1 cellular context compared by ENCODE assay signal in the genomic region with DNA sequence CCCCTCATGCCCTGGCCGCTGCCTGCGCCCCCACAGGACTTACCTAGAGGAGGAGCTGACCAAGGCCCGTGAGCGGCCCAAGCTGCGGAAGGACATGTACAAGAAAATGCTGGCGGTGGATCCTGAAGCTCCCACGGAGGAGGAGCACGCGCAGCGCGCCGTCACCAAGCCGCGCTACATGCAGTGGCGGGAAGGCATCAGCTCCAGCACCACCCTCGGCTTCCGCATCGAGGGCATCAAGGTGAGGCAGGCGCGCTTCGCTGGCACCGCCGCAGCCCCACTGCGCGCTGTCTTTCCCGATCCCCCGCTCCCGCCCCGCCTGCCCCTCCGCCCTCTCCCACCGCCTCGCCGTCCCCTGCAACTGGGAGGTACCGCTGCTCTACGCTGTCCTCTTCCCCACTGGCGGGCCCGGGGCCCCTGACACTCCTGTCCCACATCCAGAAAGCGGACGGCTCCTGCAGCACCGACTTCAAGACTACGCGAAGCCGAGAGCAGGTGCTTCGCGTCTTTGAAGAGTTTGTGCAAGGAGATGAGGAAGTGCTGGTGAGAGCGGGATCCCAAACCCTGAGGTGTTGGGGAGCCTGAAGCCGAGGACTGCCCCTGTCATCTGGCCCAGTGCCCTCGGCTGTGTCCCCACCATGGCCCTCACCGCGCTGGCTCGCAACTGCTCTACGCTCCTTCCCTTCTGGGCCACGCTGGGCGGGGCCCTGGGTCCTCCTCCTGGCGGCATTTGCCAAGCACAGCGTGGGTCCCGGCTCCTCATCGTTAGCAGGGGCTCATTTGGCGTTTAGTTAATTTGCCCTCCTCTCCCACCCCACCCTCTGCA.
TF ChIP-seq lines count a peak whose summit lies in the region.

No MANE protein-coding gene starts in this region.

TF ChIP-seq in H1, 55 proteins besides CTCF, POLR2A, EP300 and RAD21:
- TF ChIP-seq, protein P1, sequence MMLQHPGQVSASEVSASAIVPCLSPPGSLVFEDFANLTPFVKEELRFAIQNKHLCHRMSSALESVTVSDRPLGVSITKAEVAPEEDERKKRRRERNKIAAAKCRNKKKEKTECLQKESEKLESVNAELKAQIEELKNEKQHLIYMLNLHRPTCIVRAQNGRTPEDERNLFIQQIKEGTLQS (IDR thresholded peaks at IDR 0.05; ENCODE audit: insufficient read depth, low read depth, low read length): no peak
- TF ChIP-seq YY1 (IDR thresholded peaks at IDR 0.05; ENCODE audit: low read depth, low read length) (no peak), ASH2L (IDR thresholded peaks at IDR 0.05; ENCODE audit: low read length) (no peak), POLR2AphosphoS5 (IDR thresholded peaks at IDR 0.05; ENCODE audit: low read depth, low read length) (no peak), TAF1 (IDR thresholded peaks at IDR 0.05; ENCODE audit: low read depth, low read length) (no peak), SRF (IDR thresholded peaks at IDR 0.05; ENCODE audit: low read depth, low read length) (no peak), CHD1 (IDR thresholded peaks at IDR 0.05; ENCODE audit: low read depth, low read length) (no peak), RFX5 (IDR thresholded peaks at IDR 0.05; ENCODE audit: borderline replicate concordance, low read depth, low read length) (no peak), CHD2 (IDR thresholded peaks at IDR 0.05; ENCODE audit: low read length) (no peak), TEAD4 (IDR thresholded peaks at IDR 0.05; ENCODE audit: low read depth, low read length) (no peak), JUND (IDR thresholded peaks at IDR 0.05; ENCODE audit: low read length) (no peak), ZNF274 (IDR thresholded peaks at IDR 0.05; ENCODE audit: borderline replicate concordance, extremely low read depth, low read length) (no peak), SP4 (IDR thresholded peaks at IDR 0.05; ENCODE audit: low read length) (no peak), EZH2 (IDR thresholded peaks at IDR 0.05; ENCODE audit: low read depth, low read length, severe bottlenecking) (peak; percentile 95), TCF12 (IDR thresholded peaks at IDR 0.05; ENCODE audit: low read depth, low read length) (no peak), TBP (IDR thresholded peaks at IDR 0.05; ENCODE audit: low read depth, low read length) (no peak), NANOG (IDR thresholded peaks at IDR 0.05; ENCODE audit: insufficient read depth, low read depth, low read length, poor library complexity, severe bottlenecking) (no peak), NRF1 (IDR thresholded peaks at IDR 0.05; ENCODE audit: low read depth, low read length) (no peak), EGR1 (IDR thresholded peaks at IDR 0.05; ENCODE audit: borderline replicate concordance, low read depth, low read length) (no peak), HDAC6 (IDR thresholded peaks at IDR 0.05; ENCODE audit: low read depth, low read length) (no peak), CEBPB (IDR thresholded peaks at IDR 0.05; ENCODE audit: low read depth, low read length) (no peak), CBX8 (IDR thresholded peaks at IDR 0.05; ENCODE audit: borderline replicate concordance, low read depth, low read length) (no peak), MAFK (IDR thresholded peaks at IDR 0.05; ENCODE audit: low read depth, low read length) (no peak), CTBP2 (IDR thresholded peaks at IDR 0.05; ENCODE audit: borderline replicate concordance, insufficient read depth, insufficient read length, low read length) (peak; percentile 43), SIN3A (conservative IDR thresholded peaks at IDR 0.05 in 1 of 2, IDR thresholded peaks at IDR 0.05 in 1 of 2; ENCODE audit: low read depth in 1 of 2, low read length in 2 of 2) (no peak), PHF8 (conservative IDR thresholded peaks at IDR 0.05; ENCODE audit: low read depth, low read length) (no peak), SIX5 (IDR thresholded peaks at IDR 0.05; ENCODE audit: low read depth, low read length) (no peak), JUN (IDR thresholded peaks at IDR 0.05; ENCODE audit: low read depth, low read length) (no peak), POU5F1 (IDR thresholded peaks at IDR 0.05; ENCODE audit: low read depth, low read length) (no peak), FOSL1 (IDR thresholded peaks at IDR 0.05; ENCODE audit: insufficient read depth, low read depth, low read length) (no peak), KDM4A (IDR thresholded peaks at IDR 0.05; ENCODE audit: low read depth, low read length, severe bottlenecking) (peak; percentile 71), HDAC2 (IDR thresholded peaks at IDR 0.05; ENCODE audit: borderline replicate concordance in 1 of 2, low read depth in 2 of 2, low read length in 2 of 2) (no peak), SIRT6 (IDR thresholded peaks at IDR 0.05; ENCODE audit: low read length) (no peak), SUZ12 (IDR thresholded peaks at IDR 0.05; ENCODE audit: low read length) (peak; percentile 97), KDM5A (IDR thresholded peaks at IDR 0.05; ENCODE audit: low read length) (no peak), SAP30 (IDR thresholded peaks at IDR 0.05; ENCODE audit: insufficient read depth, insufficient replicate concordance, low read length) (no peak), GABPA (IDR thresholded peaks at IDR 0.05; ENCODE audit: borderline replicate concordance, insufficient read depth, low read length) (0 out of 2 replicates have a peak, but pooled peaks have one; percentile 9), RBBP5 (IDR thresholded peaks at IDR 0.05; ENCODE audit: borderline replicate concordance, low read depth, low read length) (0 out of 2 replicates have a peak, but pooled peaks have one; percentile 16), CBX5 (IDR thresholded peaks at IDR 0.05; ENCODE audit: low read depth, low read length) (no peak), RXRA (IDR thresholded peaks at IDR 0.05; ENCODE audit: insufficient read depth, low read depth, low read length) (no peak), CREB1 (IDR thresholded peaks at IDR 0.05) (no peak), BCL11A (IDR thresholded peaks at IDR 0.05; ENCODE audit: low read depth in 2 of 2, low read length in 2 of 2) (no peak), SP2 (IDR thresholded peaks at IDR 0.05; ENCODE audit: low read length) (no peak), BRCA1 (IDR thresholded peaks at IDR 0.05; ENCODE audit: low read depth, low read length) (no peak), KDM1A (IDR thresholded peaks at IDR 0.05; ENCODE audit: borderline replicate concordance, low read length) (no peak), GTF2F1 (IDR thresholded peaks at IDR 0.05; ENCODE audit: borderline replicate concordance, low read depth, low read length) (no peak), SP1 (IDR thresholded peaks at IDR 0.05; ENCODE audit: low read depth, low read length) (no peak), MAX (IDR thresholded peaks at IDR 0.05) (peak; percentile 10; the same call in 1 of the 2 replicates), TAF7 (optimal IDR thresholded peaks at IDR 0.05; ENCODE audit: borderline replicate concordance, low read depth, low read length) (no peak), RNF2 (IDR thresholded peaks at IDR 0.05; ENCODE audit: borderline replicate concordance, low read depth, low read length, missing control alignments, poor library complexity, severe bottlenecking) (peak; percentile 17), BACH1 (IDR thresholded peaks at IDR 0.05; ENCODE audit: low read length) (no peak)
- TF ChIP-seq, protein P2, sequence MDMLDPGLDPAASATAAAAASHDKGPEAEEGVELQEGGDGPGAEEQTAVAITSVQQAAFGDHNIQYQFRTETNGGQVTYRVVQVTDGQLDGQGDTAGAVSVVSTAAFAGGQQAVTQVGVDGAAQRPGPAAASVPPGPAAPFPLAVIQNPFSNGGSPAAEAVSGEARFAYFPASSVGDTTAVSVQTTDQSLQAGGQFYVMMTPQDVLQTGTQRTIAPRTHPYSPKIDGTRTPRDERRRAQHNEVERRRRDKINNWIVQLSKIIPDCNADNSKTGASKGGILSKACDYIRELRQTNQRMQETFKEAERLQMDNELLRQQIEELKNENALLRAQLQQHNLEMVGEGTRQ (IDR thresholded peaks at IDR 0.05; ENCODE audit: low read length): no peak
- TF ChIP-seq, protein P3, sequence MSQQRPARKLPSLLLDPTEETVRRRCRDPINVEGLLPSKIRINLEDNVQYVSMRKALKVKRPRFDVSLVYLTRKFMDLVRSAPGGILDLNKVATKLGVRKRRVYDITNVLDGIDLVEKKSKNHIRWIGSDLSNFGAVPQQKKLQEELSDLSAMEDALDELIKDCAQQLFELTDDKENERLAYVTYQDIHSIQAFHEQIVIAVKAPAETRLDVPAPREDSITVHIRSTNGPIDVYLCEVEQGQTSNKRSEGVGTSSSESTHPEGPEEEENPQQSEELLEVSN (IDR thresholded peaks at IDR 0.05): 0 out of 2 replicates have a peak, but pooled peaks have one; percentile 2
- TF ChIP-seq, protein P4, sequence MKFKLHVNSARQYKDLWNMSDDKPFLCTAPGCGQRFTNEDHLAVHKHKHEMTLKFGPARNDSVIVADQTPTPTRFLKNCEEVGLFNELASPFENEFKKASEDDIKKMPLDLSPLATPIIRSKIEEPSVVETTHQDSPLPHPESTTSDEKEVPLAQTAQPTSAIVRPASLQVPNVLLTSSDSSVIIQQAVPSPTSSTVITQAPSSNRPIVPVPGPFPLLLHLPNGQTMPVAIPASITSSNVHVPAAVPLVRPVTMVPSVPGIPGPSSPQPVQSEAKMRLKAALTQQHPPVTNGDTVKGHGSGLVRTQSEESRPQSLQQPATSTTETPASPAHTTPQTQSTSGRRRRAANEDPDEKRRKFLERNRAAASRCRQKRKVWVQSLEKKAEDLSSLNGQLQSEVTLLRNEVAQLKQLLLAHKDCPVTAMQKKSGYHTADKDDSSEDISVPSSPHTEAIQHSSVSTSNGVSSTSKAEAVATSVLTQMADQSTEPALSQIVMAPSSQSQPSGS (IDR thresholded peaks at IDR 0.05; ENCODE audit: low read length): no peak
- TF ChIP-seq, protein P5, sequence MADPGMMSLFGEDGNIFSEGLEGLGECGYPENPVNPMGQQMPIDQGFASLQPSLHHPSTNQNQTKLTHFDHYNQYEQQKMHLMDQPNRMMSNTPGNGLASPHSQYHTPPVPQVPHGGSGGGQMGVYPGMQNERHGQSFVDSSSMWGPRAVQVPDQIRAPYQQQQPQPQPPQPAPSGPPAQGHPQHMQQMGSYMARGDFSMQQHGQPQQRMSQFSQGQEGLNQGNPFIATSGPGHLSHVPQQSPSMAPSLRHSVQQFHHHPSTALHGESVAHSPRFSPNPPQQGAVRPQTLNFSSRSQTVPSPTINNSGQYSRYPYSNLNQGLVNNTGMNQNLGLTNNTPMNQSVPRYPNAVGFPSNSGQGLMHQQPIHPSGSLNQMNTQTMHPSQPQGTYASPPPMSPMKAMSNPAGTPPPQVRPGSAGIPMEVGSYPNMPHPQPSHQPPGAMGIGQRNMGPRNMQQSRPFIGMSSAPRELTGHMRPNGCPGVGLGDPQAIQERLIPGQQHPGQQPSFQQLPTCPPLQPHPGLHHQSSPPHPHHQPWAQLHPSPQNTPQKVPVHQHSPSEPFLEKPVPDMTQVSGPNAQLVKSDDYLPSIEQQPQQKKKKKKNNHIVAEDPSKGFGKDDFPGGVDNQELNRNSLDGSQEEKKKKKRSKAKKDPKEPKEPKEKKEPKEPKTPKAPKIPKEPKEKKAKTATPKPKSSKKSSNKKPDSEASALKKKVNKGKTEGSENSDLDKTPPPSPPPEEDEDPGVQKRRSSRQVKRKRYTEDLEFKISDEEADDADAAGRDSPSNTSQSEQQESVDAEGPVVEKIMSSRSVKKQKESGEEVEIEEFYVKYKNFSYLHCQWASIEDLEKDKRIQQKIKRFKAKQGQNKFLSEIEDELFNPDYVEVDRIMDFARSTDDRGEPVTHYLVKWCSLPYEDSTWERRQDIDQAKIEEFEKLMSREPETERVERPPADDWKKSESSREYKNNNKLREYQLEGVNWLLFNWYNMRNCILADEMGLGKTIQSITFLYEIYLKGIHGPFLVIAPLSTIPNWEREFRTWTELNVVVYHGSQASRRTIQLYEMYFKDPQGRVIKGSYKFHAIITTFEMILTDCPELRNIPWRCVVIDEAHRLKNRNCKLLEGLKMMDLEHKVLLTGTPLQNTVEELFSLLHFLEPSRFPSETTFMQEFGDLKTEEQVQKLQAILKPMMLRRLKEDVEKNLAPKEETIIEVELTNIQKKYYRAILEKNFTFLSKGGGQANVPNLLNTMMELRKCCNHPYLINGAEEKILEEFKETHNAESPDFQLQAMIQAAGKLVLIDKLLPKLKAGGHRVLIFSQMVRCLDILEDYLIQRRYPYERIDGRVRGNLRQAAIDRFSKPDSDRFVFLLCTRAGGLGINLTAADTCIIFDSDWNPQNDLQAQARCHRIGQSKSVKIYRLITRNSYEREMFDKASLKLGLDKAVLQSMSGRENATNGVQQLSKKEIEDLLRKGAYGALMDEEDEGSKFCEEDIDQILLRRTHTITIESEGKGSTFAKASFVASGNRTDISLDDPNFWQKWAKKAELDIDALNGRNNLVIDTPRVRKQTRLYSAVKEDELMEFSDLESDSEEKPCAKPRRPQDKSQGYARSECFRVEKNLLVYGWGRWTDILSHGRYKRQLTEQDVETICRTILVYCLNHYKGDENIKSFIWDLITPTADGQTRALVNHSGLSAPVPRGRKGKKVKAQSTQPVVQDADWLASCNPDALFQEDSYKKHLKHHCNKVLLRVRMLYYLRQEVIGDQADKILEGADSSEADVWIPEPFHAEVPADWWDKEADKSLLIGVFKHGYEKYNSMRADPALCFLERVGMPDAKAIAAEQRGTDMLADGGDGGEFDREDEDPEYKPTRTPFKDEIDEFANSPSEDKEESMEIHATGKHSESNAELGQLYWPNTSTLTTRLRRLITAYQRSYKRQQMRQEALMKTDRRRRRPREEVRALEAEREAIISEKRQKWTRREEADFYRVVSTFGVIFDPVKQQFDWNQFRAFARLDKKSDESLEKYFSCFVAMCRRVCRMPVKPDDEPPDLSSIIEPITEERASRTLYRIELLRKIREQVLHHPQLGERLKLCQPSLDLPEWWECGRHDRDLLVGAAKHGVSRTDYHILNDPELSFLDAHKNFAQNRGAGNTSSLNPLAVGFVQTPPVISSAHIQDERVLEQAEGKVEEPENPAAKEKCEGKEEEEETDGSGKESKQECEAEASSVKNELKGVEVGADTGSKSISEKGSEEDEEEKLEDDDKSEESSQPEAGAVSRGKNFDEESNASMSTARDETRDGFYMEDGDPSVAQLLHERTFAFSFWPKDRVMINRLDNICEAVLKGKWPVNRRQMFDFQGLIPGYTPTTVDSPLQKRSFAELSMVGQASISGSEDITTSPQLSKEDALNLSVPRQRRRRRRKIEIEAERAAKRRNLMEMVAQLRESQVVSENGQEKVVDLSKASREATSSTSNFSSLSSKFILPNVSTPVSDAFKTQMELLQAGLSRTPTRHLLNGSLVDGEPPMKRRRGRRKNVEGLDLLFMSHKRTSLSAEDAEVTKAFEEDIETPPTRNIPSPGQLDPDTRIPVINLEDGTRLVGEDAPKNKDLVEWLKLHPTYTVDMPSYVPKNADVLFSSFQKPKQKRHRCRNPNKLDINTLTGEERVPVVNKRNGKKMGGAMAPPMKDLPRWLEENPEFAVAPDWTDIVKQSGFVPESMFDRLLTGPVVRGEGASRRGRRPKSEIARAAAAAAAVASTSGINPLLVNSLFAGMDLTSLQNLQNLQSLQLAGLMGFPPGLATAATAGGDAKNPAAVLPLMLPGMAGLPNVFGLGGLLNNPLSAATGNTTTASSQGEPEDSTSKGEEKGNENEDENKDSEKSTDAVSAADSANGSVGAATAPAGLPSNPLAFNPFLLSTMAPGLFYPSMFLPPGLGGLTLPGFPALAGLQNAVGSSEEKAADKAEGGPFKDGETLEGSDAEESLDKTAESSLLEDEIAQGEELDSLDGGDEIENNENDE (IDR thresholded peaks at IDR 0.05; ENCODE audit: insufficient replicate concordance, low read length): no peak
TF ChIP-seq in H1: peak in this region for 9.
